8 cellular contexts compared by ENCODE assay signal in genomic region chr1:87333692-87334347, GRCh38.
A peak's percentile ranks its signal among the peaks of the same experiment; 100 is the strongest.
DNase-seq lines count a peak whose midpoint lies in the region; ATAC-seq and TF ChIP-seq lines count a peak whose summit lies in the region.

No MANE protein-coding gene starts in this region.

- peaks cover 63% of the 10 kb centered on the region for H3K4me1 ChIP-seq in OCI-LY1 (ENCODE audit: insufficient read depth, low read length, severe bottlenecking)

- peak overlapping the region; percentile 82 for H3K4me2 ChIP-seq in OCI-LY1 (ENCODE audit: low read length)

- peaks cover 25% of the 10 kb centered on the region for H3K36me3 ChIP-seq in OCI-LY1 (ENCODE audit: insufficient read depth, low read length)

- H3K4me3 ChIP-seq in OCI-LY1 (ENCODE audit: low read depth, low read length, poor library complexity, severe bottlenecking) = peak overlapping the region; percentile 64

- peak overlapping the region; percentile 96 to 98 for H3K4me3 Mint-ChIP-seq in effector memory CD8-positive, alpha-beta T cell

- H3F3A ChIP-seq in OCI-LY1 (ENCODE audit: insufficient read depth, low read length) = peaks cover 6% of the 10 kb centered on the region

- H4K20me1 ChIP-seq in OCI-LY1 (ENCODE audit: insufficient read depth, low read length) = no peaks in the 10 kb centered on the region

- no peak for TF ChIP-seq CTCF in OCI-LY1 (IDR thresholded peaks at IDR 0.05; ENCODE audit: low read length)

- ATAC-seq in effector memory CD8-positive, alpha-beta T cell (replicated peaks) = no peak

- peak overlapping the region; percentile 64; the same call in 1 of the 2 replicates for H3K9ac ChIP-seq in OCI-LY1 (ENCODE audit: low read length)

- DNase-seq in SIG-M5 treated with dmso at 0.1 percent for 504 hours (lab: John Stamatoyannopoulos, UW; ENCODE audit: unreplicated experiment) = peak; percentile 54
- no peak for DNase-seq in SIG-M5 (lab: John Stamatoyannopoulos, UW)
- DNase-seq in effector memory CD8-positive, alpha-beta T cell = no peak
- peak; percentile 19 for DNase-seq in pons (ENCODE audit: low spot score)
- DNase-seq in kidney glomerular epithelial cell (lab: John Stamatoyannopoulos, UW) = no peak
- DNase-seq in NCI-H510A treated with DMSO at 0.1 percent for 48 hours (lab: John Stamatoyannopoulos, UW) = no peak
- no peak for DNase-seq in NCI-H1048 (lab: John Stamatoyannopoulos, UW)

- no peaks in the 10 kb centered on the region for H3K79me2 ChIP-seq in OCI-LY1 (ENCODE audit: insufficient read depth, low read length)

- H2AFZ ChIP-seq in OCI-LY1 (ENCODE audit: low read length) = no peak overlapping the region

- no peaks in the 10 kb centered on the region for H3K27me3 Mint-ChIP-seq in effector memory CD8-positive, alpha-beta T cell

- peak overlapping the region; percentile 86 to 95 for H3K27ac Mint-ChIP-seq in effector memory CD8-positive, alpha-beta T cell

- H3K9me2 ChIP-seq in OCI-LY1 (ENCODE audit: low read depth, low read length) = no peaks in the 10 kb centered on the region

- H3K27me3 ChIP-seq in OCI-LY1 (ENCODE audit: insufficient read depth, low read length) = no peaks in the 10 kb centered on the region

- H3K36me3 Mint-ChIP-seq in effector memory CD8-positive, alpha-beta T cell (ENCODE audit: insufficient read depth) = peaks cover 34% of the 10 kb centered on the region

- H3K9me3 Mint-ChIP-seq in effector memory CD8-positive, alpha-beta T cell = no peaks in the 10 kb centered on the region

- H3K9me3 ChIP-seq in OCI-LY1 (ENCODE audit: low read length) = no peaks in the 10 kb centered on the region

- H3K4me1 Mint-ChIP-seq in effector memory CD8-positive, alpha-beta T cell (ENCODE audit: low read depth in 2 of 2) = peaks cover 44 to 68% of the 10 kb centered on the region in 2 donors

- H3K27ac ChIP-seq in OCI-LY1 (ENCODE audit: low read depth, low read length, poor library complexity, severe bottlenecking) = no peak overlapping the region

Comparison
In these comparisons a context has a peak if more than half of its experiments do, and no peak if none do; other contexts are left out.
1. DNase-seq: peak in SIG-M5 treated with dmso at 0.1 percent for 504 hours (single experiment) and pons (single experiment); none in SIG-M5 (single experiment), effector memory CD8-positive, alpha-beta T cell (0 of 3), kidney glomerular epithelial cell (single experiment), NCI-H510A treated with DMSO at 0.1 percent for 48 hours (single experiment) and NCI-H1048 (single experiment).